ENCODE assay signal across 1 cellular context in genomic region chr14:23610090-23610814, GRCh38.
TF ChIP-seq lines count a peak whose summit lies in the region.

No MANE protein-coding gene starts in this region.

TF ChIP-seq in HepG2, 621 proteins besides CTCF, POLR2A, EP300 and RAD21 (continued from another document and continues in another):
- no peak for TF ChIP-seq AGO1 (IDR thresholded peaks at IDR 0.05; ENCODE audit: low read depth, low read length, poor library complexity, severe bottlenecking)
- TF ChIP-seq THAP7 (CRISPR knock-in tag; IDR thresholded peaks at IDR 0.05) = no peak
- no peak for TF ChIP-seq KAT7 (CRISPR knock-in tag; IDR thresholded peaks at IDR 0.05; ENCODE audit: borderline replicate concordance)
- TF ChIP-seq ZNF740 (CRISPR knock-in tag; IDR thresholded peaks at IDR 0.05) = no peak
- TF ChIP-seq HMGXB3 (CRISPR knock-in tag; IDR thresholded peaks at IDR 0.05; ENCODE audit: borderline replicate concordance) = peak; percentile 3; the same call in 1 of the 2 replicates
- TF ChIP-seq ZNF446 (CRISPR knock-in tag; IDR thresholded peaks at IDR 0.05) = no peak
- no peak for TF ChIP-seq ZNF770 (CRISPR knock-in tag; IDR thresholded peaks at IDR 0.05)
- no peak for TF ChIP-seq ZNF180 (CRISPR knock-in tag; IDR thresholded peaks at IDR 0.05; ENCODE audit: borderline replicate concordance, low read depth)
- no peak; the same call in none of the 2 replicates for TF ChIP-seq ZC3H4 (CRISPR knock-in tag; IDR thresholded peaks at IDR 0.05; ENCODE audit: borderline replicate concordance)
- no peak for TF ChIP-seq ZNF703 (CRISPR knock-in tag; IDR thresholded peaks at IDR 0.05; ENCODE audit: borderline replicate concordance)
- TF ChIP-seq PHF5A (CRISPR knock-in tag; IDR thresholded peaks at IDR 0.05; ENCODE audit: low read depth, unreplicated experiment) = peak; percentile 24
- no peak for TF ChIP-seq KMT2A (CRISPR knock-in tag; IDR thresholded peaks at IDR 0.05)
- no peak for TF ChIP-seq ZNF136 (CRISPR knock-in tag; IDR thresholded peaks at IDR 0.05; ENCODE audit: low read depth)
- TF ChIP-seq TEAD2 (CRISPR knock-in tag; IDR thresholded peaks at IDR 0.05) = no peak
- no peak; the same call in 1 of the 2 replicates for TF ChIP-seq HBP1 (CRISPR knock-in tag; IDR thresholded peaks at IDR 0.05; ENCODE audit: low read depth)
- peak; percentile 97 for TF ChIP-seq ZBTB26 (CRISPR knock-in tag; IDR thresholded peaks at IDR 0.05; ENCODE audit: borderline replicate concordance)
- peak; percentile 52; the same call in 1 of the 2 replicates for TF ChIP-seq ZNF263 (CRISPR knock-in tag; IDR thresholded peaks at IDR 0.05)
- peak; percentile 94; the same call in 1 of the 2 replicates for TF ChIP-seq ZNF292 (CRISPR knock-in tag; IDR thresholded peaks at IDR 0.05; ENCODE audit: borderline replicate concordance, low read depth)
- TF ChIP-seq ZSCAN21 (CRISPR knock-in tag; IDR thresholded peaks at IDR 0.05; ENCODE audit: borderline replicate concordance) = no peak; the same call in 1 of the 2 replicates
- TF ChIP-seq TIGD3 (CRISPR knock-in tag; IDR thresholded peaks at IDR 0.05; ENCODE audit: borderline replicate concordance) = no peak
- 0 out of 2 replicates have a peak, but pooled peaks have one; percentile 28 for TF ChIP-seq HOXD1 (CRISPR knock-in tag; IDR thresholded peaks at IDR 0.05)
- TF ChIP-seq MZF1 (CRISPR knock-in tag; IDR thresholded peaks at IDR 0.05; ENCODE audit: borderline replicate concordance) = no peak
- TF ChIP-seq PBX2 (CRISPR knock-in tag; IDR thresholded peaks at IDR 0.05) = 0 out of 2 replicates have a peak, but pooled peaks have one; percentile 21
- TF ChIP-seq ZFAT (CRISPR knock-in tag; conservative IDR thresholded peaks at IDR 0.05) = no peak; the same call in 1 of the 2 replicates
- TF ChIP-seq ISL2 (CRISPR knock-in tag; IDR thresholded peaks at IDR 0.05) = peak; percentile 55; the same call in 1 of the 2 replicates
- peak; percentile 86 for TF ChIP-seq PATZ1 (CRISPR knock-in tag; IDR thresholded peaks at IDR 0.05)
- TF ChIP-seq GPN1 (CRISPR knock-in tag; IDR thresholded peaks at IDR 0.05; ENCODE audit: borderline replicate concordance) = no peak
- peak; percentile 90; the same call in 1 of the 2 replicates for TF ChIP-seq SP140L (CRISPR knock-in tag; IDR thresholded peaks at IDR 0.05; ENCODE audit: borderline replicate concordance)
- peak; percentile 62 for TF ChIP-seq BCL6 (CRISPR knock-in tag; IDR thresholded peaks at IDR 0.05)
- no peak for TF ChIP-seq POLR2AphosphoS2 (IDR thresholded peaks at IDR 0.05; ENCODE audit: low read depth, low read length)
- no peak for TF ChIP-seq ZFP36 (IDR thresholded peaks at IDR 0.05; ENCODE audit: borderline replicate concordance, low read depth, low read length, partially characterized antibody)
